8 cellular contexts compared by ENCODE assay signal in the genomic region with DNA sequence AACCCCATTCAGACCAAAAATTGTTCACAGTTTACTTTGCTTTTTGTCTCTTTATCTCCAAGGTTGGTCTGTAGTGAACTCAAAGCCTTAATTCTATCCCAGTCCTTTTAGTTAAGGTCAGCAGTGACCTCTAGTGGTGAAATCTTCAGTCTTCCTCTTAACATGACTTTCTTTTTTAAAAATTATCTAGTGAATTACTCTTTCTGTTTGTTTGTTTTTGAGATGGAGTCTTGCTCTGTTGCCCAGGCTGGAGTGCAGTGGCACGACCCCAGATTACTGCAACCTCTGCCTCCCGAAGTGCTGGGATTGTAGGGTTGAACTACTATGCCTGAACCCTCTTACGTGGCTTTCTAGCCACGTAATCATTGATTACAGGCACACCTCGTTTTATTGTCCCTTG. TPM values are rescaled to one million over a fixed set of nuclear protein-coding genes. Genes with fewer than 3 reads are reported as not detected.
DNase-seq lines count a peak whose midpoint lies in the region; ATAC-seq, FAIRE-seq and TF ChIP-seq lines count a peak whose summit lies in the region.

No MANE protein-coding gene starts in this region.

- intact Hi-C loops in GM12878 (cut with micrococcal nuclease; ENCODE audit: unreplicated experiment), result loop anchor here (1.0 to 5.0 kb wide), 3 partner anchors 114 to 260 kb away; no protein-coding TSS in a partner anchor

- H3K4me3 ChIP-seq in HL-60 (replicated peaks; ENCODE audit: insufficient read depth, low read length), result no peak overlapping the region
- no peak overlapping the region for H3K4me3 ChIP-seq in GM12878
- H3K4me3 ChIP-seq in small intestine (ENCODE audit: low read depth in 1 of 2, low read length in 2 of 2), result peak overlapping the region in 1 of 2 donors; percentile 29

- H3K27me3 ChIP-seq in HL-60 (ENCODE audit: insufficient read depth, poor library complexity, severe bottlenecking) (no peaks in the 10 kb centered on the region), GM12878 (replicated peaks in 1 of 2; ENCODE audit: control insufficient read depth in 2 of 2, insufficient read depth in 2 of 2, low read length in 1 of 2) (no peaks in the 10 kb centered on the region), small intestine (ENCODE audit: control insufficient read depth in 2 of 2, insufficient read depth in 2 of 2, low read length in 2 of 2) (no peaks in the 10 kb centered on the region)

- no peak for TF ChIP-seq POLR2A in GM12878 (IDR thresholded peaks at IDR 0.05; ENCODE audit: low read depth, low read length)

- H3K9ac ChIP-seq in GM12878 (ENCODE audit: control insufficient read depth, insufficient read depth, low read length), result no peak overlapping the region

- peak overlapping the region; percentile 75 for H2AFZ ChIP-seq in GM12878 (ENCODE audit: control insufficient read depth, low read depth, low read length)

- no TSS peak for BruUV-seq in GM12878 (replicated peaks; lab: Mats Ljungman, UMichigan)

- H3K4me2 ChIP-seq in GM12878 (ENCODE audit: control insufficient read depth, insufficient read depth), result peak overlapping the region; percentile 68; the same call in 1 of the 2 replicates

- TF ChIP-seq CTCF in HL-60 (IDR thresholded peaks at IDR 0.05; ENCODE audit: insufficient read depth, low read length) (peak; percentile 19), GM12878 (IDR thresholded peaks at IDR 0.05 in 2 of 3, conservative IDR thresholded peaks at IDR 0.05 in 1 of 3; ENCODE audit: control insufficient read depth in 2 of 3, extremely low read depth in 1 of 3, insufficient read depth in 1 of 3, low read depth in 3 of 3, low read length in 3 of 3) (peak; percentile 52 to 68 (median 56); a peak in 5 of 6 replicates)

- H3K36me3 ChIP-seq in GM12878 (ENCODE audit: control insufficient read depth in 2 of 2, insufficient read depth in 2 of 2, low read length in 1 of 2) (no peaks in the 10 kb centered on the region), small intestine (ENCODE audit: control insufficient read depth in 2 of 2, insufficient read depth in 2 of 2, low read length in 2 of 2) (no peaks in the 10 kb centered on the region)

- DNase-seq in DMS 273 treated with DMSO at 0.1 percent for 48 hours (lab: John Stamatoyannopoulos, UW), result peak; percentile 14
- peak; percentile 40 to 61 for DNase-seq in HL-60 (ENCODE audit: low read depth in 1 of 2, low spot score in 1 of 2)
- DNase-seq in NCI-H748 (lab: John Stamatoyannopoulos, UW; ENCODE audit: unreplicated experiment), result peak; percentile 78
- DNase-seq in GM12878 (ENCODE audit: low read depth, low spot score), result no peak
- peak; percentile 46 for DNase-seq in iPS-NIHi7 (ENCODE audit: extremely low spot score)
- peak; percentile 84 for DNase-seq in small intestine
- DNase-seq in effector CD8-positive, alpha-beta T cell (lab: John Stamatoyannopoulos, UW), result no peak

- POLR2A ChIA-PET in GM12878 (lab: Charles Lee), result no interaction called here

- FAIRE-seq in GM12878 (lab: Jason Lieb, UNC), result peak; percentile 23
- FAIRE-seq in small intestine (lab: Jason Lieb, UNC), result no peak

- H3K4me1 ChIP-seq in GM12878 (ENCODE audit: control insufficient read depth, insufficient read depth, low read length) (no peaks in the 10 kb centered on the region), small intestine (ENCODE audit: control insufficient read depth in 2 of 2, insufficient read depth in 1 of 2, low read depth in 1 of 2, low read length in 1 of 2) (no peaks in the 10 kb centered on the region)

- CTCF ChIA-PET in GM12878 (lab: Yijun Ruan, JAX), result interaction anchor here (0.7 to 1.4 kb wide), 7 partner anchors 19 to 257 kb away, joined by 3 to 4 read pairs (median 3); no protein-coding TSS in a partner anchor

- no peak for TF ChIP-seq EP300 in GM12878 (IDR thresholded peaks at IDR 0.05; ENCODE audit: borderline replicate concordance in 1 of 2, control insufficient read depth in 1 of 2, low read depth in 2 of 2, low read length in 2 of 2)

- RAD21 ChIA-PET in GM12878 (lab: Charles Lee; ENCODE audit: unreplicated experiment), result interaction anchor here (0.9 to 1.7 kb wide), 3 partner anchors 169 to 172 kb away, joined by 4 to 5 read pairs (median 5); no protein-coding TSS in a partner anchor

- H3K27ac ChIP-seq in HL-60 (replicated peaks) (no peak overlapping the region), GM12878 (ENCODE audit: control insufficient read depth, insufficient read depth) (no peak overlapping the region), small intestine (ENCODE audit: low read depth in 1 of 2, low read length in 1 of 2) (no peak overlapping the region)

- peak; percentile 84 for TF ChIP-seq RAD21 in GM12878 (IDR thresholded peaks at IDR 0.05; ENCODE audit: insufficient read depth, low read depth, low read length)

- no peaks in the 10 kb centered on the region for H3K79me2 ChIP-seq in GM12878 (ENCODE audit: control insufficient read depth, insufficient read depth, low read length)

- peak; percentile 75 for ATAC-seq in GM19035 (IDR thresholded peaks at IDR 0.05; ENCODE audit: unreplicated experiment)
- ATAC-seq in GM12878, result peak; percentile 95

- WGBS in GM12878 (ENCODE audit: insufficient coverage, insufficient replicate concordance, low lambda C conversion rate, missing lambda C conversion rate), result 40% methylated on average over 5 of the region's 5 CpGs
- WGBS in small intestine, 3 donors, result 13 to 35% (median 13%) methylated on average over 5 of the region's 5 CpGs

- H4K20me1 ChIP-seq in GM12878 (ENCODE audit: control insufficient read depth, insufficient read depth), result no peaks in the 10 kb centered on the region

- H3K9me3 ChIP-seq in GM12878 (replicated peaks; ENCODE audit: control insufficient read depth, insufficient read depth, low read length) (no peaks in the 10 kb centered on the region), small intestine (ENCODE audit: control insufficient read depth, low read depth) (no peaks in the 10 kb centered on the region)

- SMC1A ChIA-PET in GM12878 (lab: Charles Lee; ENCODE audit: uncharacterized antibody, unreplicated experiment), result interaction anchor here (0.6 to 2.2 kb wide), 3 partner anchors 166 to 221 kb away, joined by 3 to 9 read pairs (median 3); no protein-coding TSS in a partner anchor

- in situ Hi-C loops in GM12878 (cut with MboI), result loop anchor here (5.0 to 10.0 kb wide), 3 partner anchors 170 to 597 kb away; no protein-coding TSS in a partner anchor

TF ChIP-seq in GM12878, 131 proteins besides CTCF, POLR2A, EP300 and RAD21:
- no peak for TF ChIP-seq ZZZ3 (IDR thresholded peaks at IDR 0.05; ENCODE audit: control insufficient read depth, insufficient read length, low read depth)
- peak; percentile 74; the same call in 1 of the 2 replicates for TF ChIP-seq SMC3 (IDR thresholded peaks at IDR 0.05; ENCODE audit: borderline replicate concordance, low read length)
- no peak for TF ChIP-seq CHD4 (IDR thresholded peaks at IDR 0.05)
- no peak for TF ChIP-seq BMI1 (IDR thresholded peaks at IDR 0.05; ENCODE audit: borderline replicate concordance)
- no peak for TF ChIP-seq FOXK2 (IDR thresholded peaks at IDR 0.05)
- no peak for TF ChIP-seq IKZF2 (IDR thresholded peaks at IDR 0.05)
- no peak for TF ChIP-seq HDAC2 (IDR thresholded peaks at IDR 0.05)
- TF ChIP-seq TCF3 (IDR thresholded peaks at IDR 0.05; ENCODE audit: borderline replicate concordance, insufficient read depth, low read depth, low read length), result no peak
TF ChIP-seq in GM12878: peak in this region for 1.

RNA-seq across cellular contexts. Expression of a gene that starts 25.0 kb away (rescaled TPM):
- total RNA-seq in GM12878 (2013; cell fraction: nucleolus; rRNA removed), result 1.5 and 2.5 TPM in 2 replicates
- total RNA-seq in GM12878 (2014; rRNA removed), result 1.5 and 1.8 TPM in 2 replicates
- total RNA-seq in GM12878 (2014; rRNA removed; fragmentation: Illumina TruSeq; extraction: Trizol), result 1.6 and 2.0 TPM in 2 replicates
- 0.74 and 1.1 TPM in 2 replicates for total RNA-seq in GM12878 (2021)
- 0.54 TPM for polyA plus RNA-seq in GM12878 (2011; ENCODE audit: low read depth)
- polyA plus RNA-seq in GM12878 (2011; rRNA removed), result 0.98 and 1.0 TPM in 2 replicates
- 0.84 and 1.4 TPM in 2 replicates for polyA plus RNA-seq in GM12878 (2011; cell fraction: cytosol; rRNA removed)
- 0.28 and 0.50 TPM in 2 replicates for polyA plus RNA-seq in GM12878 (2011; cell fraction: nucleus; rRNA removed)
- 0.79 and 0.92 TPM in 2 replicates for polyA plus RNA-seq in GM12878 (2012)
- 2.1 and 5.3 TPM in 2 replicates for polyA plus RNA-seq in GM12878 (2014; fragmentation: Illumina TruSeq; extraction: Trizol)
- 1 to 10 TPM in 1 of 2 experiments, under 1 TPM in 1; 0.77 to 1.3 TPM for polyA plus RNA-seq in GM12878 (2014; fragmentation: Nextera tagmentation; extraction: Ambion mirVana)
- polyA plus RNA-seq in GM12878 (2014; rRNA removed), result 0.72 and 1.4 TPM in 2 replicates
- 1 to 10 TPM in 1 of 2 experiments, under 1 TPM in 1; 0.89 to 1.0 TPM for polyA plus RNA-seq in GM12878 (2016; fragmentation: Nextera tagmentation; extraction: Ambion mirVana)
- 0.72 and 1.2 TPM in 2 replicates for polyA minus RNA-seq in GM12878 (2011; rRNA and poly(A)+ RNA removed)
- not detected in 2 replicates for polyA minus RNA-seq in GM12878 (2011; cell fraction: cytosol; rRNA and poly(A)+ RNA removed)
- 0.24 and 0.57 TPM in 2 replicates for polyA minus RNA-seq in GM12878 (2011; cell fraction: nucleus; rRNA and poly(A)+ RNA removed)
- 10 to 100 TPM in 2 of 3 donors, 1 to 10 TPM in 1; 5.0 to 17.4 (median 11.3) TPM for polyA plus RNA-seq in small intestine

RNA-seq across cellular contexts. Expression of a gene that starts 53.0 kb away (rescaled TPM):
- total RNA-seq in GM12878 (2013; cell fraction: nucleolus; rRNA removed), result 65.5 and 72.8 TPM in 2 replicates
- total RNA-seq in GM12878 (2014; rRNA removed), result 291 and 315 TPM in 2 replicates
- 283 and 310 TPM in 2 replicates for total RNA-seq in GM12878 (2014; rRNA removed; fragmentation: Illumina TruSeq; extraction: Trizol)
- total RNA-seq in GM12878 (2021), result 372 and 373 TPM in 2 replicates
- 97.4 TPM for polyA plus RNA-seq in GM12878 (2011; ENCODE audit: low read depth)
- 262 and 295 TPM in 2 replicates for polyA plus RNA-seq in GM12878 (2011; rRNA removed)
- 225 and 283 TPM in 2 replicates for polyA plus RNA-seq in GM12878 (2011; cell fraction: cytosol; rRNA removed)
- 188 and 261 TPM in 2 replicates for polyA plus RNA-seq in GM12878 (2011; cell fraction: nucleus; rRNA removed)
- polyA plus RNA-seq in GM12878 (2012), result 141 and 169 TPM in 2 replicates
- polyA plus RNA-seq in GM12878 (2014; fragmentation: Illumina TruSeq; extraction: Trizol), result 228 and 321 TPM in 2 replicates
- polyA plus RNA-seq in GM12878 (2014; fragmentation: Nextera tagmentation; extraction: Ambion mirVana), result 100 to 1,000 TPM; 156 to 158 TPM
- polyA plus RNA-seq in GM12878 (2014; rRNA removed), result 306 and 313 TPM in 2 replicates
- 100 to 1,000 TPM; 274 to 282 TPM for polyA plus RNA-seq in GM12878 (2016; fragmentation: Nextera tagmentation; extraction: Ambion mirVana)
- polyA minus RNA-seq in GM12878 (2011; rRNA and poly(A)+ RNA removed), result 288 and 291 TPM in 2 replicates
- polyA minus RNA-seq in GM12878 (2011; cell fraction: cytosol; rRNA and poly(A)+ RNA removed), result 89.5 and 109 TPM in 2 replicates
- polyA minus RNA-seq in GM12878 (2011; cell fraction: nucleus; rRNA and poly(A)+ RNA removed), result 32.3 and 63.9 TPM in 2 replicates
- polyA plus RNA-seq in small intestine, result 100 to 1,000 TPM; 138 to 194 (median 158) TPM

Comparison
In these comparisons a context has a peak if more than half of its experiments do, and no peak if none do; other contexts are left out.
1. DNase-seq: peak in DMS 273 treated with DMSO at 0.1 percent for 48 hours (single experiment), HL-60 (2 of 2), NCI-H748 (single experiment), iPS-NIHi7 (single experiment) and small intestine (single experiment); none in GM12878 (single experiment) and effector CD8-positive, alpha-beta T cell (single experiment).